ENCODE assay signal across 8 cellular contexts in the genomic region with DNA sequence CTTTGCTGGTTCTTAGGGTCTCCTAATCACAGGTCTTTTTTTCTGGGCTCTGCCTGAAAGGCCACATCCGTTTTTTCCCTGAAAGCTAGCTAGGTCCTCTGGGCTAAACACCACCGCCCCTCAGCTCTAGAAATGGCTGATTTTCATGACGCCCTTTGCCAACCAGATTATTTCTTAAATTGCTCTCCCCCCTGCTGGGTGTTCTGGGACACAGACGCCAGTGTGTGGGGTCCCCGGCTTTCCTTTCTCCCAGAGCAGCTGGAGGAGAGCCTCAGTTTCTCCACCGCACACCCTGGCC. TPM values are rescaled to one million over a fixed set of nuclear protein-coding genes. Genes with fewer than 3 reads are reported as not detected.
DNase-seq lines count a peak whose midpoint lies in the region; ATAC-seq, FAIRE-seq and TF ChIP-seq lines count a peak whose summit lies in the region.

No MANE protein-coding gene starts in this region.

- H3K27me3 ChIP-seq in GM12878 (replicated peaks in 1 of 2; ENCODE audit: control insufficient read depth in 2 of 2, insufficient read depth in 2 of 2, low read length in 1 of 2) (no peaks in the 10 kb centered on the region), upper lobe of right lung (no peaks in the 10 kb centered on the region)

- in situ Hi-C loops in GM12878 (cut with MboI): no loop called here

- H3K4me3 ChIP-seq in GM12878 (peak overlapping the region; percentile 53; the same call in 1 of the 2 replicates), lower leg skin (ENCODE audit: low read depth, poor library complexity, severe bottlenecking) (peak overlapping the region; percentile 15), upper lobe of right lung (peak overlapping the region; percentile 60)

- peaks cover 65% of the 10 kb centered on the region for H3K4me1 Mint-ChIP-seq in activated naive CD4-positive, alpha-beta T cell treated with anti-CD3 and anti-CD28 coated beads for 36 hours (ENCODE audit: low read depth)

- ATAC-seq in GM12878 (no peak), upper lobe of right lung (no peak)

- H4K20me1 ChIP-seq in GM12878 (ENCODE audit: control insufficient read depth, insufficient read depth): no peaks in the 10 kb centered on the region

- H3K4me1 ChIP-seq in GM12878 (ENCODE audit: control insufficient read depth, insufficient read depth, low read length) (peaks cover 61% of the 10 kb centered on the region), upper lobe of right lung (peaks cover 77% of the 10 kb centered on the region)

- SMC1A ChIA-PET in GM12878 (lab: Charles Lee; ENCODE audit: uncharacterized antibody, unreplicated experiment): interaction anchor here (0.6 to 17.5 kb wide), 9 partner anchors 19 to 139 kb away, joined by 3 to 416 read pairs (median 4); a partner anchor contains a TSS

- H3K36me3 ChIP-seq in GM12878 (ENCODE audit: control insufficient read depth in 2 of 2, insufficient read depth in 2 of 2, low read length in 1 of 2) (no peaks in the 10 kb centered on the region), upper lobe of right lung (no peaks in the 10 kb centered on the region)

- 24% methylated on average over 6 of the region's 6 CpGs for WGBS in GM12878 (ENCODE audit: insufficient coverage, insufficient replicate concordance, low lambda C conversion rate, missing lambda C conversion rate)
- WGBS in lower leg skin, 2 donors: 5 to 9% methylated on average over 6 of the region's 6 CpGs

- no peak for DNase-seq in activated naive CD4-positive, alpha-beta T cell treated with anti-CD3 and anti-CD28 coated beads for 36 hours
- no peak for DNase-seq in activated naive CD4-positive, alpha-beta T cell treated with anti-CD3 and anti-CD28 coated beads, Interleukin-2, amount 50 U/mL, for 16 hours
- no peak for DNase-seq in GM12878 (ENCODE audit: low read depth, low spot score)
- DNase-seq in lower leg skin (ENCODE audit: low spot score in 2 of 2): no peak
- DNase-seq in upper lobe of right lung: no peak
- no peak for DNase-seq in NCI-H446 (lab: John Stamatoyannopoulos, UW)
- DNase-seq in NCI-H1105 (lab: John Stamatoyannopoulos, UW): no peak
- no peak for DNase-seq in 8988T

- no peak overlapping the region for H3K27ac Mint-ChIP-seq in activated naive CD4-positive, alpha-beta T cell treated with anti-CD3 and anti-CD28 coated beads for 36 hours

- peak overlapping the region; percentile 51; the same call in 1 of the 2 replicates for H3K9ac ChIP-seq in GM12878 (ENCODE audit: control insufficient read depth, insufficient read depth, low read length)

- H2AFZ ChIP-seq in GM12878 (ENCODE audit: control insufficient read depth, low read depth, low read length): peak overlapping the region; percentile 59; the same call in 1 of the 2 replicates

- intact Hi-C loops in activated naive CD4-positive, alpha-beta T cell treated with anti-CD3 and anti-CD28 coated beads for 36 hours (cut with micrococcal nuclease): loop anchor here (5.0 to 10.0 kb wide), 4 partner anchors 264 to 1701 kb away; a partner anchor contains a TSS
- intact Hi-C loops in GM12878 (cut with micrococcal nuclease; ENCODE audit: unreplicated experiment) (no loop called here), lower leg skin (cut with DNase I; ENCODE audit: low total_unique reads) (loop anchor here (5.0 kb wide), 1 partner anchor 59 kb away; no protein-coding TSS in a partner anchor), upper lobe of right lung (cut with DNase I) (loop anchor here (5.0 kb wide), 1 partner anchor 59 kb away; no protein-coding TSS in a partner anchor)

- H3K9me3 ChIP-seq in GM12878 (replicated peaks; ENCODE audit: control insufficient read depth, insufficient read depth, low read length) (no peaks in the 10 kb centered on the region), upper lobe of right lung (no peaks in the 10 kb centered on the region)

- H3K27me3 Mint-ChIP-seq in activated naive CD4-positive, alpha-beta T cell treated with anti-CD3 and anti-CD28 coated beads for 36 hours (ENCODE audit: low read depth): no peaks in the 10 kb centered on the region

- peak overlapping the region; percentile 57 for H3K4me3 Mint-ChIP-seq in activated naive CD4-positive, alpha-beta T cell treated with anti-CD3 and anti-CD28 coated beads for 36 hours

- H3K4me2 ChIP-seq in GM12878 (ENCODE audit: control insufficient read depth, insufficient read depth): peak overlapping the region; percentile 89

- TF ChIP-seq POLR2A in GM12878 (IDR thresholded peaks at IDR 0.05; ENCODE audit: low read depth, low read length) (no peak), lower leg skin (IDR thresholded peaks at IDR 0.05) (no peak)

- TF ChIP-seq CTCF in GM12878 (IDR thresholded peaks at IDR 0.05 in 2 of 3, conservative IDR thresholded peaks at IDR 0.05 in 1 of 3; ENCODE audit: control insufficient read depth in 2 of 3, extremely low read depth in 1 of 3, insufficient read depth in 1 of 3, low read depth in 3 of 3, low read length in 3 of 3) (0 out of 6 replicates have a peak, but pooled peaks of 1 of the 3 experiments have one; percentile 8), lower leg skin (IDR thresholded peaks at IDR 0.05) (no peak), upper lobe of right lung (IDR thresholded peaks at IDR 0.05) (no peak)

- H3K79me2 ChIP-seq in GM12878 (ENCODE audit: control insufficient read depth, insufficient read depth, low read length): no peaks in the 10 kb centered on the region

- no peak for TF ChIP-seq EP300 in GM12878 (IDR thresholded peaks at IDR 0.05; ENCODE audit: borderline replicate concordance in 1 of 2, control insufficient read depth in 1 of 2, low read depth in 2 of 2, low read length in 2 of 2)

- H3K36me3 Mint-ChIP-seq in activated naive CD4-positive, alpha-beta T cell treated with anti-CD3 and anti-CD28 coated beads for 36 hours (ENCODE audit: low read depth): no peaks in the 10 kb centered on the region

- H3K27ac ChIP-seq in GM12878 (ENCODE audit: control insufficient read depth, insufficient read depth) (no peak overlapping the region), upper lobe of right lung (peak overlapping the region; percentile 99)

- peak; percentile 14; the same call in 1 of the 2 replicates for TF ChIP-seq RAD21 in GM12878 (IDR thresholded peaks at IDR 0.05; ENCODE audit: insufficient read depth, low read depth, low read length)

- POLR2A ChIA-PET in GM12878 (lab: Charles Lee): interaction anchor here (1.1 to 11.1 kb wide), 3 partner anchors 52 to 61 kb away, joined by 3 to 112 read pairs (median 12); no protein-coding TSS in a partner anchor

- no TSS peak for BruUV-seq in GM12878 (replicated peaks; lab: Mats Ljungman, UMichigan)

- CTCF ChIA-PET in activated naive CD4-positive, alpha-beta T cell treated with anti-CD3 and anti-CD28 coated beads for 36 hours (lab: Charles Lee): interaction anchor here (0.7 to 16.1 kb wide), 13 partner anchors 9 to 140 kb away, joined by 3 to 255 read pairs (median 8); no protein-coding TSS in a partner anchor
- CTCF ChIA-PET in GM12878 (lab: Yijun Ruan, JAX): interaction anchor here (0.9 to 5.8 kb wide), 20 partner anchors 9 to 144 kb away, joined by 3 to 131 read pairs (median 4); a partner anchor contains a TSS

- RAD21 ChIA-PET in GM12878 (lab: Charles Lee; ENCODE audit: unreplicated experiment): interaction anchor here (0.8 to 15.2 kb wide), 10 partner anchors 9 to 139 kb away, joined by 3 to 273 read pairs (median 6); a partner anchor contains a TSS

- no peaks in the 10 kb centered on the region for H3K9me3 Mint-ChIP-seq in activated naive CD4-positive, alpha-beta T cell treated with anti-CD3 and anti-CD28 coated beads for 36 hours

- no peak for FAIRE-seq in GM12878 (lab: Jason Lieb, UNC)

TF ChIP-seq in GM12878, 131 proteins besides CTCF, POLR2A, EP300 and RAD21 (continues in another document):
- no peak for TF ChIP-seq SMAD5 (IDR thresholded peaks at IDR 0.05; ENCODE audit: low read depth)

RNA-seq across cellular contexts. Expression of a gene that starts 45.3 kb away (rescaled TPM):
- total RNA-seq in activated naive CD4-positive, alpha-beta T cell treated with anti-CD3 and anti-CD28 coated beads for 36 hours: 10 to 100 TPM; 11.3 to 11.9 TPM
- 4.7 and 5.1 TPM in 2 replicates for total RNA-seq in GM12878 (2013; cell fraction: nucleolus; rRNA removed)
- 20.3 and 24.3 TPM in 2 replicates for total RNA-seq in GM12878 (2014; rRNA removed)
- total RNA-seq in GM12878 (2014; rRNA removed; fragmentation: Illumina TruSeq; extraction: Trizol): 11.6 and 12.0 TPM in 2 replicates
- total RNA-seq in GM12878 (2021): 8.7 and 9.6 TPM in 2 replicates
- 6.3 TPM for polyA plus RNA-seq in GM12878 (2011; ENCODE audit: low read depth)
- polyA plus RNA-seq in GM12878 (2011; rRNA removed): 28.1 and 34.9 TPM in 2 replicates
- 20.5 and 20.8 TPM in 2 replicates for polyA plus RNA-seq in GM12878 (2011; cell fraction: cytosol; rRNA removed)
- 8.0 and 8.9 TPM in 2 replicates for polyA plus RNA-seq in GM12878 (2011; cell fraction: nucleus; rRNA removed)
- polyA plus RNA-seq in GM12878 (2012): 8.8 and 13.4 TPM in 2 replicates
- 12.8 and 15.5 TPM in 2 replicates for polyA plus RNA-seq in GM12878 (2014; fragmentation: Illumina TruSeq; extraction: Trizol)
- 1 to 10 TPM; 1.6 to 7.7 TPM for polyA plus RNA-seq in GM12878 (2014; fragmentation: Nextera tagmentation; extraction: Ambion mirVana)
- 17.8 and 20.5 TPM in 2 replicates for polyA plus RNA-seq in GM12878 (2014; rRNA removed)
- polyA plus RNA-seq in GM12878 (2016; fragmentation: Nextera tagmentation; extraction: Ambion mirVana): 10 to 100 TPM; 17.5 to 18.8 TPM
- polyA minus RNA-seq in GM12878 (2011; rRNA and poly(A)+ RNA removed): 7.7 and 13.5 TPM in 2 replicates
- polyA minus RNA-seq in GM12878 (2011; cell fraction: cytosol; rRNA and poly(A)+ RNA removed): 2.9 and 3.3 TPM in 2 replicates
- polyA minus RNA-seq in GM12878 (2011; cell fraction: nucleus; rRNA and poly(A)+ RNA removed): 3.9 and 5.7 TPM in 2 replicates
- 10 to 100 TPM in 2 of 4 donors, 1 to 10 TPM in 2; 3.0 to 14.3 (median 10.8) TPM for total RNA-seq in lower leg skin
- total RNA-seq in upper lobe of right lung: 6.2 TPM

RNA-seq across cellular contexts. Expression of a gene that starts 49.6 kb away (rescaled TPM):
- 10 to 100 TPM; 94.6 to 99.8 TPM for total RNA-seq in activated naive CD4-positive, alpha-beta T cell treated with anti-CD3 and anti-CD28 coated beads for 36 hours
- total RNA-seq in GM12878 (2013; cell fraction: nucleolus; rRNA removed): 60.6 and 61.3 TPM in 2 replicates
- total RNA-seq in GM12878 (2014; rRNA removed) (65.8 and 73.1 TPM in 2 replicates), GM12878 (2014; rRNA removed; fragmentation: Illumina TruSeq; extraction: Trizol) (42.5 and 44.9 TPM in 2 replicates), GM12878 (2021) (98.2 and 99.5 TPM in 2 replicates), lower leg skin (100 to 1,000 TPM; 129 to 174 (median 169) TPM), upper lobe of right lung (217 TPM)
- polyA plus RNA-seq in GM12878 (2011; ENCODE audit: low read depth): 43.7 TPM
- polyA plus RNA-seq in GM12878 (2011; rRNA removed) (55.8 and 82.2 TPM in 2 replicates), GM12878 (2014; fragmentation: Illumina TruSeq; extraction: Trizol) (60.8 and 79.9 TPM in 2 replicates), GM12878 (2014; fragmentation: Nextera tagmentation; extraction: Ambion mirVana) (10 to 100 TPM; 17.3 to 19.0 TPM), GM12878 (2014; rRNA removed) (72.6 and 76.7 TPM in 2 replicates), GM12878 (2016; fragmentation: Nextera tagmentation; extraction: Ambion mirVana) (10 to 100 TPM; 33.0 to 40.7 TPM)
- polyA plus RNA-seq in GM12878 (2011; cell fraction: cytosol; rRNA removed): 107 and 130 TPM in 2 replicates
- 96.3 and 105 TPM in 2 replicates for polyA plus RNA-seq in GM12878 (2011; cell fraction: nucleus; rRNA removed)
- 55.5 and 61.5 TPM in 2 replicates for polyA plus RNA-seq in GM12878 (2012)
- polyA minus RNA-seq in GM12878 (2011; rRNA and poly(A)+ RNA removed): 87.3 and 116 TPM in 2 replicates
- polyA minus RNA-seq in GM12878 (2011; cell fraction: cytosol; rRNA and poly(A)+ RNA removed): 35.7 and 38.5 TPM in 2 replicates
- polyA minus RNA-seq in GM12878 (2011; cell fraction: nucleus; rRNA and poly(A)+ RNA removed): 43.9 and 46.0 TPM in 2 replicates
